Comparison of ENCODE assay signal across 9 cellular contexts in genomic region chr2:221897718-221898117, GRCh38.
"Had no signal": no experiment of that assay in that cellular context is flagged by ENCODE, and none has a peak within 500 bp of the region (broad histone marks: within the 10 kb centered on the region; RNA-seq: fewer than 3 reads in every experiment).

No MANE protein-coding gene starts in this region.

- H3K4me3 ChIP-seq: HAP-1, K562 had no signal

- H3K4me1 ChIP-seq: HAP-1 had no signal

- H3K36me3 ChIP-seq: HAP-1 had no signal

- H3K9me3 ChIP-seq: HAP-1 had no signal

- DNase-seq: GM23248, GOT3, H7, HFFc6, IMR-90, KG1 had no signal

- ATAC-seq: HCT116, K562 had no signal
